6 cellular contexts compared by ENCODE assay signal in the genomic region with DNA sequence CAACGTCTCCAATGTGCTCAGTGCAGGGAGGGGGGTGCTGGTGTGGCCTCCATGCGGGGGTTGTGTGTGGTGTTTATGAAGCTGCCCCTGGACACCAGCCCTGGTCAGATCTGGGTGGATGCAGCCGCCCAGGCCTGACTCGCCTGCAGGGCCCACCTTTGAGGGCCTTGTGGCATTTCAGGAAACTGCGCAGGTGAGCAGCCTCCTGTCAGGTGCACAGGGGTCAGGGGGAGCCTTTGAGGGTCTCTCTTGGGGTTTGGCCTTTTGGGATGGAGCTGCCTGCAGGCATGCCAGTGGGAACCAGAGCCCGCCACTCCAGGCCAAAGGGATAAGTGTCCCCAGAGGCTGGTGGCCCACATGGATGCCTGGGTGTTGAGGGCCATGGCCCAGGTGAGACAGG.
"Had no signal": no experiment of that assay in that cellular context is flagged by ENCODE, and none has a peak within 500 bp of the region (broad histone marks: within the 10 kb centered on the region; RNA-seq: fewer than 3 reads in every experiment).

No MANE protein-coding gene starts in this region.

- H3K4me3 ChIP-seq: GM23248, K562 had no signal

- H3K4me3 Mint-ChIP-seq: H9 had no signal

- H3K27ac Mint-ChIP-seq: H9 had no signal

- ATAC-seq: K562 had no signal

- H3K27ac ChIP-seq: GM23248 had no signal

- DNase-seq: GM23248, GOT3, H9, HCEC 1CT, IMR-90 had no signal
